In the genomic region with DNA sequence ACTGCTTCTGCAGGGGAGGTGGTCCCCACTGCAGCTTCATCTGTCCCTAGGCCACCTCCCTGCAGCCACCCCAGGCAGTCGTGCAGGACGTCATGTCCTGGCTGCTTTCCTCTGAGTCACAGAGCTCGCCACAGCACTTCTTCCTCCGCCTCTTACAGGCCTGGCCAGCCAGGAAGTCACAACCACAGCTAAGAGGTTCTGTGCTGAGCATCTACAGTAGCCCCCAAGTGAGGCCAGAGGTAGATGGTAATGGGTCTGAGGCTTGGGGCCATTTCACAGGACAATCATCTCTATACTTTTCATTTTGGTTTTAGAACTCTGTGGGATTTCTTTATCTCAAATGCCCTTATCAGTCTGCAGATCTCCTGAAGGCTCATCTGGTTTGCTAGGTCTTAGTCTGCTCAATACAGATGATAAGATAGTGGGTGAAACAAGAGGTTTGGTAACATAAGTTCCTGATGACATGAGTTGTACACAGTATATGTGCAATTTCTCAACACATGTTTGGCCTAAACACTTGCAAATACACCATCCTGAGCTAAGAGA, we compare ENCODE assay signal across 8 cellular contexts.
A peak's percentile ranks its signal among the peaks of the same experiment; 100 is the strongest.
DNase-seq lines count a peak whose midpoint lies in the region; ATAC-seq and TF ChIP-seq lines count a peak whose summit lies in the region.

No MANE protein-coding gene starts in this region.

- H3K27me3 Mint-ChIP-seq in activated T-cell treated with anti-CD3 and anti-CD28 coated beads, Interleukin-2, amount 50 U/mL, for 24 hours, result no peaks in the 10 kb centered on the region

- H3K27ac Mint-ChIP-seq in activated T-cell treated with anti-CD3 and anti-CD28 coated beads, Interleukin-2, amount 50 U/mL, for 24 hours, result peak overlapping the region; percentile 97

- H3K4me3 ChIP-seq in PC-9 (peak overlapping the region; percentile 51; the same call in 1 of the 2 replicates), vagina (no peak overlapping the region)

- no TSS peak for BruUV-seq in PC-9 (replicated peaks; lab: Mats Ljungman, UMichigan)

- H3K9me3 ChIP-seq in PC-9 (ENCODE audit: insufficient read depth, low read depth) (no peaks in the 10 kb centered on the region), vagina (no peaks in the 10 kb centered on the region)

- H3K27me3 ChIP-seq in PC-9 (ENCODE audit: insufficient read depth, low read depth) (no peaks in the 10 kb centered on the region), vagina (no peaks in the 10 kb centered on the region)

- intact Hi-C loops in PC-9 (cut with micrococcal nuclease; ENCODE audit: unreplicated experiment), result no loop called here
- intact Hi-C loops in vagina (cut with DNase I), result no loop called here

- TF ChIP-seq POLR2A in vagina (IDR thresholded peaks at IDR 0.05), result no peak

- H3K4me1 ChIP-seq in PC-9 (replicated peaks; ENCODE audit: insufficient read depth) (peaks cover 58% of the 10 kb centered on the region), vagina (peaks cover 62% of the 10 kb centered on the region)

- H3K9me2 ChIP-seq in PC-9 (ENCODE audit: insufficient read depth), result no peaks in the 10 kb centered on the region

- peak; percentile 76 to 81 for DNase-seq in PC-9
- DNase-seq in activated T-cell treated with anti-CD3 and anti-CD28 coated beads, Interleukin-2, amount 50 U/mL, for 24 hours, result peak; percentile 76
- peak; percentile 66 for DNase-seq in fibroblast of peridontal ligament (ENCODE audit: extremely low read depth)
- peak; percentile 57 for DNase-seq in pons (ENCODE audit: low spot score)
- DNase-seq in vagina (ENCODE audit: extremely low spot score in 2 of 2), result no peak
- no peak for DNase-seq in NCI-H2196 treated with DMSO at 0.1 percent for 48 hours (lab: John Stamatoyannopoulos, UW; ENCODE audit: unreplicated experiment)

- CTCF ChIA-PET in PC-9 (lab: Charles Lee), result interaction anchor here (0.6 to 0.9 kb wide), 4 partner anchors 44 to 138 kb away, joined by 3 to 4 read pairs (median 3); no protein-coding TSS in a partner anchor

- peak overlapping the region; percentile 96 for H3K4me2 ChIP-seq in PC-9

- POLR2A ChIA-PET in PC-9 (lab: Charles Lee; ENCODE audit: unreplicated experiment), result interaction anchor here (0.6 to 1.1 kb wide), 7 partner anchors 12 to 1987 kb away, joined by 3 to 7 read pairs (median 5); no protein-coding TSS in a partner anchor

- H3K27ac ChIP-seq in PC-9 (peak overlapping the region; percentile 95), vagina (peak overlapping the region; percentile 92)

- peaks cover 14% of the 10 kb centered on the region for H3K79me2 ChIP-seq in PC-9 (ENCODE audit: low read depth)

- peak overlapping the region; percentile 73 for H3K4me3 Mint-ChIP-seq in activated T-cell treated with anti-CD3 and anti-CD28 coated beads, Interleukin-2, amount 50 U/mL, for 24 hours

- H3K4me1 Mint-ChIP-seq in activated T-cell treated with anti-CD3 and anti-CD28 coated beads, Interleukin-2, amount 50 U/mL, for 24 hours (ENCODE audit: low read depth), result peaks cover 77% of the 10 kb centered on the region

- H3F3A ChIP-seq in PC-9 (ENCODE audit: insufficient read depth, low read depth), result peaks cover 44% of the 10 kb centered on the region

- no peaks in the 10 kb centered on the region for H3K9me3 Mint-ChIP-seq in activated T-cell treated with anti-CD3 and anti-CD28 coated beads, Interleukin-2, amount 50 U/mL, for 24 hours

- ATAC-seq in GM18861 (IDR thresholded peaks at IDR 0.05; ENCODE audit: unreplicated experiment) (peak; percentile 53), HG02885 (IDR thresholded peaks at IDR 0.05; ENCODE audit: poor library complexity, unreplicated experiment) (peak; percentile 67)

- TF ChIP-seq CTCF in PC-9 (conservative IDR thresholded peaks at IDR 0.05), result no peak
- TF ChIP-seq CTCF in vagina (IDR thresholded peaks at IDR 0.05), result no peak

- no peaks in the 10 kb centered on the region for H4K20me1 ChIP-seq in PC-9 (ENCODE audit: insufficient read depth)

- H2AFZ ChIP-seq in PC-9, result no peak overlapping the region

- peaks cover 8% of the 10 kb centered on the region for H3K36me3 Mint-ChIP-seq in activated T-cell treated with anti-CD3 and anti-CD28 coated beads, Interleukin-2, amount 50 U/mL, for 24 hours (ENCODE audit: low read depth)

- H3K36me3 ChIP-seq in PC-9 (ENCODE audit: low read depth) (no peaks in the 10 kb centered on the region), vagina (no peaks in the 10 kb centered on the region)

Comparison
In these comparisons a context has a peak if more than half of its experiments do, and no peak if none do; other contexts are left out.
1. DNase-seq: peak in PC-9 (2 of 2), activated T-cell treated with anti-CD3 and anti-CD28 coated beads, Interleukin-2, amount 50 U/mL, for 24 hours (single experiment), fibroblast of peridontal ligament (single experiment) and pons (single experiment); none in vagina (0 of 2) and NCI-H2196 treated with DMSO at 0.1 percent for 48 hours (single experiment).